In the genomic region with DNA sequence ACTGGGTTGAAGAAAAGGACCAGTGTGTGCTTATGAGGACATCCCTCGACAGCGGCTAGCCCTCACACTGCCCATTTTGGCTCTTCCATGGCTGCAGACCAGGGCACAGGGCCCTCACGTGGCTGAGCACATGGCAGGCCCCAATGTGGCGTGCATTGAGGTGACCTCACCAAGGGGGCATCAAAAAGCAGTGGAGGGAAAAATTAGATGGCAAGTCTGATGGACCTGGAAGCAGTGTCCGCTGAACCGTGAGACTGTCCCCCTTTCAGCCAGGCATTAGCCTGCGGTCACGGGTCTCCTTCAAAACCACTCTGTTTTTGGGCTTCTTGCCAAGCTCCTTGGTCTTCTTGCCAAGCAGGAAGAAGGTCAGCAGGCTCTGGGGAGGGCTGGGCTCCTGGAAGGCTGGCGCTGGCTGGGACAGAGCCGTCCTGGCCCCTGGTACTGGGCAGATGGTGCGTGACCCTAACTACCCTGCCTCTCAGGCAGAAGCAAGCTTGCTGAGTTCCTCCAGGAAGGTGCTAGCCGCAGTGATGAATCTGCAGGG, we compare ENCODE assay signal across 13 cellular contexts. TPM values are rescaled to one million over a fixed set of nuclear protein-coding genes. Genes with fewer than 3 reads are reported as not detected.
A peak's percentile ranks its signal among the peaks of the same experiment; 100 is the strongest.
DNase-seq lines count a peak whose midpoint lies in the region; ATAC-seq and TF ChIP-seq lines count a peak whose summit lies in the region.
"Had no signal": no experiment of that assay in that cellular context is flagged by ENCODE, and none has a peak within 500 bp of the region (broad histone marks: within the 10 kb centered on the region; RNA-seq: fewer than 3 reads in every experiment).

No MANE protein-coding gene starts in this region.

- H3K27me3 ChIP-seq in heart right ventricle: peaks cover 0 to 31% (median 12%) of the 10 kb centered on the region in 7 donors
- H3K27me3 ChIP-seq in CD8-positive, alpha-beta memory T cell (ENCODE audit: insufficient read depth, low read length, poor library complexity, severe bottlenecking): no peaks in the 10 kb centered on the region
- H3K27me3 ChIP-seq: cardiac muscle cell had no signal

- ATAC-seq in heart right ventricle: peak; percentile 83 to 92 (median 90)
- ATAC-seq in stimulated activated naive CD8-positive, alpha-beta T cell treated with anti-CD3 and anti-CD28 coated beads, Interleukin-15, amount 100 ng/mL, for 72 hours: no peak

- H3K4me1 ChIP-seq in heart right ventricle: peaks cover 0 to 12% (median 9%) of the 10 kb centered on the region in 9 donors
- H3K4me1 ChIP-seq in CD8-positive, alpha-beta memory T cell (ENCODE audit: insufficient read depth, low read length): no peaks in the 10 kb centered on the region

- H3K27ac ChIP-seq in heart right ventricle: no peak overlapping the region
- no peak overlapping the region for H3K27ac ChIP-seq in CD8-positive, alpha-beta memory T cell (ENCODE audit: low read depth, low read length)
- H3K27ac ChIP-seq: cardiac muscle cell had no signal

- no peaks in the 10 kb centered on the region for H3K36me3 ChIP-seq in heart right ventricle
- H3K36me3 ChIP-seq in CD8-positive, alpha-beta memory T cell (ENCODE audit: insufficient read depth, low read length): no peaks in the 10 kb centered on the region
- H3K36me3 ChIP-seq: cardiac muscle cell had no signal

- H3K27me3 Mint-ChIP-seq in CD8-positive, alpha-beta memory T cell: peaks cover 23 to 34% of the 10 kb centered on the region in 2 donors
- H3K27me3 Mint-ChIP-seq in stimulated activated naive CD8-positive, alpha-beta T cell treated with anti-CD3 and anti-CD28 coated beads, Interleukin-15, amount 100 ng/mL, for 72 hours: peaks cover 31% of the 10 kb centered on the region

- peaks cover 0 to 11% (median 0%) of the 10 kb centered on the region in 11 donors for H3K9me3 ChIP-seq in heart right ventricle
- no peaks in the 10 kb centered on the region for H3K9me3 ChIP-seq in CD8-positive, alpha-beta memory T cell (ENCODE audit: low read length)

- TF ChIP-seq CTCF in GM13976 (IDR thresholded peaks at IDR 0.05; ENCODE audit: borderline replicate concordance, control extremely low read depth, extremely low read depth, insufficient read depth, missing control alignments) (no peak), heart right ventricle (IDR thresholded peaks at IDR 0.05) (no peak), foreskin fibroblast (IDR thresholded peaks at IDR 0.05; ENCODE audit: low read depth, low read length) (no peak)

- H3K27ac Mint-ChIP-seq in CD8-positive, alpha-beta memory T cell: no peak overlapping the region
- H3K27ac Mint-ChIP-seq in stimulated activated naive CD8-positive, alpha-beta T cell treated with anti-CD3 and anti-CD28 coated beads, Interleukin-15, amount 100 ng/mL, for 72 hours: no peak overlapping the region
- H3K27ac Mint-ChIP-seq: activated CD4-positive, alpha-beta T cell treated with anti-CD3 and anti-CD28 coated beads, Interleukin-2, amount 10 ng/mL, durations not matched to agents 24 days and 14 days; immature natural killer cell had no signal

- no peaks in the 10 kb centered on the region for H3K9me3 Mint-ChIP-seq in CD8-positive, alpha-beta memory T cell
- H3K9me3 Mint-ChIP-seq in stimulated activated naive CD8-positive, alpha-beta T cell treated with anti-CD3 and anti-CD28 coated beads, Interleukin-15, amount 100 ng/mL, for 72 hours: no peaks in the 10 kb centered on the region
- H3K9me3 Mint-ChIP-seq: activated CD4-positive, alpha-beta T cell treated with anti-CD3 and anti-CD28 coated beads, Interleukin-2, amount 10 ng/mL, durations not matched to agents 24 days and 14 days; immature natural killer cell had no signal

- DNase-seq in GM13976 (ENCODE audit: low spot score) (peak; percentile 7), SK-MEL-5 (ENCODE audit: low read depth, low spot score) (peak; percentile 55), heart right ventricle (peak; percentile 48 to 73), retina (peak; percentile 78), foreskin fibroblast (no peak), NCI-H2171 (lab: John Stamatoyannopoulos, UW) (no peak)
- DNase-seq in CD8-positive, alpha-beta memory T cell: no peak
- no peak for DNase-seq in stimulated activated naive CD8-positive, alpha-beta T cell treated with anti-CD3 and anti-CD28 coated beads, Interleukin-15, amount 100 ng/mL, for 72 hours
- DNase-seq: activated CD4-positive, alpha-beta T cell treated with anti-CD3 and anti-CD28 coated beads, Interleukin-2, amount 10 ng/mL, durations not matched to agents 24 days and 14 days; immature natural killer cell; NCI-H345; stimulated activated CD4-positive, alpha-beta T cell treated with anti-CD3 and anti-CD28 coated beads, Interleukin-1b, Interleukin-23, amount 100 ng/mL, for 48 hours had no signal

- intact Hi-C loops in heart right ventricle (cut with DNase I): loop anchor here in 1 of 10 donors (10.0 kb wide), 1 partner anchor 178 kb away; no protein-coding TSS in a partner anchor

- WGBS in heart right ventricle, 2 donors: 24 to 31% methylated on average over 12 of the region's 12 CpGs

- H3K4me3 ChIP-seq in heart right ventricle (no peak overlapping the region), foreskin fibroblast (ENCODE audit: low read depth in 1 of 2, low read length in 2 of 2) (no peak overlapping the region)
- H3K4me3 ChIP-seq in CD8-positive, alpha-beta memory T cell (ENCODE audit: low read length): no peak overlapping the region
- H3K4me3 ChIP-seq: cardiac muscle cell had no signal

- POLR2A ChIA-PET in CD8-positive, alpha-beta memory T cell (lab: Charles Lee): no interaction called here

- H3K36me3 Mint-ChIP-seq in CD8-positive, alpha-beta memory T cell: no peaks in the 10 kb centered on the region
- H3K36me3 Mint-ChIP-seq: immature natural killer cell had no signal

- in situ Hi-C loops in GM13976 (cut with MboI; ENCODE audit: low sequenced_read_pairs, unreplicated experiment): no loop called here
- in situ Hi-C loops in SK-MEL-5 (cut with HindIII; ENCODE audit: low pct_unique_long_range_greater_than_20kb, low sequenced_read_pairs): no loop called here

- H3K4me1 Mint-ChIP-seq in CD8-positive, alpha-beta memory T cell: no peaks in the 10 kb centered on the region
- H3K4me1 Mint-ChIP-seq in stimulated activated naive CD8-positive, alpha-beta T cell treated with anti-CD3 and anti-CD28 coated beads, Interleukin-15, amount 100 ng/mL, for 72 hours: no peaks in the 10 kb centered on the region
- H3K4me1 Mint-ChIP-seq: activated CD4-positive, alpha-beta T cell treated with anti-CD3 and anti-CD28 coated beads, Interleukin-2, amount 10 ng/mL, durations not matched to agents 24 days and 14 days; immature natural killer cell had no signal

- H3K4me3 Mint-ChIP-seq in CD8-positive, alpha-beta memory T cell: no peak overlapping the region
- H3K4me3 Mint-ChIP-seq in stimulated activated naive CD8-positive, alpha-beta T cell treated with anti-CD3 and anti-CD28 coated beads, Interleukin-15, amount 100 ng/mL, for 72 hours: no peak overlapping the region
- H3K4me3 Mint-ChIP-seq: activated CD4-positive, alpha-beta T cell treated with anti-CD3 and anti-CD28 coated beads, Interleukin-2, amount 10 ng/mL, durations not matched to agents 24 days and 14 days; immature natural killer cell had no signal

- CTCF ChIA-PET in CD8-positive, alpha-beta memory T cell (lab: Charles Lee): interaction anchor here (0.6 kb wide), 1 partner anchor 51 kb away, joined by 3 read pairs; no protein-coding TSS in a partner anchor

RNA-seq across cellular contexts. Expression of gene TRIM67, which starts 30.8 kb away (rescaled TPM):
- total RNA-seq in SK-MEL-5 (2014; rRNA removed; shearing (Covaris generic)): 0.03 TPM in 1 of 2 replicates, not detected in the other
- 0.11 TPM in 1 of 2 replicates, not detected in the other for polyA plus RNA-seq in SK-MEL-5 (2015; cell fraction: cytosol; rRNA removed)
- 0.32 and 0.34 TPM in 2 replicates for polyA plus RNA-seq in SK-MEL-5 (2015; cell fraction: nucleus; rRNA removed)
- under 1 TPM in 4 of 10 donors, not detected in 6; 0.05 to 0.28 (median 0.11) TPM for total RNA-seq in heart right ventricle
- not detected for polyA plus RNA-seq in heart right ventricle
- not detected for total RNA-seq in CD8-positive, alpha-beta memory T cell
- not detected for polyA plus RNA-seq in CD8-positive, alpha-beta memory T cell
- total RNA-seq: activated CD4-positive, alpha-beta T cell treated with anti-CD3 and anti-CD28 coated beads, Interleukin-2, amount 10 ng/mL, durations not matched to agents 24 days and 14 days had no signal
- polyA plus RNA-seq: cardiac muscle cell, immature natural killer cell had no signal

RNA-seq across cellular contexts. Expression of gene GNPAT, which starts 48.3 kb away (rescaled TPM):
- 48.2 and 50.1 TPM in 2 replicates for total RNA-seq in SK-MEL-5 (2014; rRNA removed; shearing (Covaris generic))
- polyA plus RNA-seq in SK-MEL-5 (2015; cell fraction: cytosol; rRNA removed): 22.7 and 24.4 TPM in 2 replicates
- 44.9 and 45.0 TPM in 2 replicates for polyA plus RNA-seq in SK-MEL-5 (2015; cell fraction: nucleus; rRNA removed)
- total RNA-seq in heart right ventricle: 10 to 100 TPM; 49.0 to 74.0 (median 51.8) TPM
- 10 to 100 TPM; 40.3 to 53.9 TPM for polyA plus RNA-seq in heart right ventricle
- total RNA-seq in CD8-positive, alpha-beta memory T cell: 10 to 100 TPM; 49.2 to 51.8 TPM
- 33.2 TPM for polyA plus RNA-seq in CD8-positive, alpha-beta memory T cell

Comparison
In these comparisons a context has a peak if more than half of its experiments do, and no peak if none do; other contexts are left out.
1. DNase-seq: peak in GM13976 (single experiment), SK-MEL-5 (single experiment), heart right ventricle (2 of 2) and retina (single experiment); none in CD8-positive, alpha-beta memory T cell (0 of 5), foreskin fibroblast (0 of 2), NCI-H2171 (single experiment) and stimulated activated naive CD8-positive, alpha-beta T cell treated with anti-CD3 and anti-CD28 coated beads, Interleukin-15, amount 100 ng/mL, for 72 hours (0 of 2).